Comparison of ENCODE assay signal across 11 cellular contexts in genomic region chr2:47898089-47898731, GRCh38. TPM values are rescaled to one million over a fixed set of nuclear protein-coding genes. Genes with fewer than 3 reads are reported as not detected.
DNase-seq lines count a peak whose midpoint lies in the region; ATAC-seq, FAIRE-seq and TF ChIP-seq lines count a peak whose summit lies in the region.
"Had no signal": no experiment of that assay in that cellular context is flagged by ENCODE, and none has a peak within 500 bp of the region (broad histone marks: within the 10 kb centered on the region; RNA-seq: fewer than 3 reads in every experiment).

No MANE protein-coding gene starts in this region.

- H3K79me2 ChIP-seq in OCI-LY7 (ENCODE audit: insufficient read depth, low read depth, low read length) = peaks cover 100% of the 10 kb centered on the region

- H2AFZ ChIP-seq in OCI-LY7 (ENCODE audit: low read length) = no peak overlapping the region

- CTCF ChIA-PET in OCI-LY7 (lab: Charles Lee; ENCODE audit: unreplicated experiment) = interaction anchor here (0.5 kb wide), 1 partner anchor 513 kb away, joined by 3 read pairs; no protein-coding TSS in a partner anchor

- no peak overlapping the region for H3K4me3 Mint-ChIP-seq in mesothelial cell of epicardium

- peaks cover 61% of the 10 kb centered on the region for H4K20me1 ChIP-seq in OCI-LY7 (ENCODE audit: insufficient read depth, low read length)

- H3K27ac ChIP-seq in OCI-LY7 (ENCODE audit: low read depth, low read length, poor library complexity, severe bottlenecking) (peak overlapping the region; percentile 72), kidney (ENCODE audit: low read depth in 2 of 2, low read length in 2 of 2) (no peak overlapping the region)

- H3K9me3 Mint-ChIP-seq in mesothelial cell of epicardium = no peaks in the 10 kb centered on the region

- DNase-seq in OCI-LY7 (ENCODE audit: low spot score) (no peak), mesothelial cell of epicardium (ENCODE audit: low spot score in 2 of 2, unreplicated experiment in 2 of 2) (no peak), NCI-H2107 treated with DMSO at 0.1 percent for 48 hours (lab: John Stamatoyannopoulos, UW; ENCODE audit: unreplicated experiment) (no peak), kidney (no peak), ecto neural progenitor cell (ENCODE audit: low spot score) (no peak)
- DNase-seq: NCI-H345; stimulated activated CD4-positive, alpha-beta T cell treated with anti-CD3 and anti-CD28 coated beads, Interleukin-2, amount 100 ng/mL, for 48 hours had no signal

- no peaks in the 10 kb centered on the region for H3K9me2 ChIP-seq in OCI-LY7 (ENCODE audit: insufficient read depth, low read length)

- no peaks in the 10 kb centered on the region for H3K27me3 Mint-ChIP-seq in mesothelial cell of epicardium (ENCODE audit: low read depth)

- H3K9me3 ChIP-seq in OCI-LY7 (ENCODE audit: low read length) (no peaks in the 10 kb centered on the region), kidney (ENCODE audit: control insufficient read depth in 1 of 2, low read length in 2 of 2) (no peaks in the 10 kb centered on the region)

- ATAC-seq in GM18502 (IDR thresholded peaks at IDR 0.05; ENCODE audit: poor library complexity, unreplicated experiment) (peak; percentile 61), GM21825 (IDR thresholded peaks at IDR 0.05; ENCODE audit: unreplicated experiment) (peak; percentile 51), GM18519 (IDR thresholded peaks at IDR 0.05; ENCODE audit: low FRiP score, unreplicated experiment) (no peak)
- ATAC-seq: left lobe of liver had no signal

- H3K4me1 Mint-ChIP-seq in mesothelial cell of epicardium = peaks cover 54% of the 10 kb centered on the region

- H3K9ac ChIP-seq in kidney (ENCODE audit: low read length in 2 of 2) = no peak overlapping the region

- intact Hi-C loops in OCI-LY7 (cut with micrococcal nuclease; ENCODE audit: unreplicated experiment) = no loop called here
- intact Hi-C loops in kidney (cut with DNase I) = no loop called here

- peaks cover 6% of the 10 kb centered on the region for H3K36me3 ChIP-seq in OCI-LY7 (ENCODE audit: insufficient read depth, low read length)
- no peaks in the 10 kb centered on the region for H3K36me3 ChIP-seq in kidney (ENCODE audit: control insufficient read depth in 1 of 2, insufficient read depth in 2 of 2, low read length in 2 of 2)

- no peak for TF ChIP-seq CTCF in OCI-LY7 (conservative IDR thresholded peaks at IDR 0.05; ENCODE audit: low read length)
- TF ChIP-seq CTCF in mesothelial cell of epicardium (IDR thresholded peaks at IDR 0.05; ENCODE audit: unreplicated experiment) = no peak
- TF ChIP-seq CTCF in kidney (IDR thresholded peaks at IDR 0.05; ENCODE audit: borderline replicate concordance, extremely low read depth, insufficient read depth) = no peak

- H3K4me2 ChIP-seq in OCI-LY7 (ENCODE audit: low read length) = peak overlapping the region; percentile 73

- H3K4me1 ChIP-seq in OCI-LY7 (ENCODE audit: insufficient read depth, low read length, poor library complexity, severe bottlenecking) = peaks cover 83% of the 10 kb centered on the region
- H3K4me1 ChIP-seq in kidney (ENCODE audit: control insufficient read depth in 1 of 2, insufficient read depth in 1 of 2, low read depth in 1 of 2, low read length in 2 of 2) = peaks cover 10 to 19% of the 10 kb centered on the region in 2 donors

- H3K4me3 ChIP-seq in OCI-LY7 (ENCODE audit: low read depth, low read length, poor library complexity, severe bottlenecking) (peak overlapping the region; percentile 49), kidney (ENCODE audit: low read length in 2 of 2) (no peak overlapping the region)

- no TSS peak for BruUV-seq in OCI-LY7 (replicated peaks; lab: Mats Ljungman, UMichigan)

- H3K36me3 Mint-ChIP-seq in mesothelial cell of epicardium = no peaks in the 10 kb centered on the region

- POLR2A ChIA-PET in OCI-LY7 (lab: Charles Lee) = interaction anchor here (0.6 to 1.7 kb wide), 3 partner anchors 14 to 199 kb away, joined by 3 to 6 read pairs (median 5); no protein-coding TSS in a partner anchor

- H3K27ac Mint-ChIP-seq in mesothelial cell of epicardium = peak overlapping the region; percentile 68

- FAIRE-seq in kidney (lab: Jason Lieb, UNC) = no peak

RNA-seq across cellular contexts. Expression of gene FBXO11, which starts 8.1 kb away (rescaled TPM):
- 24.7 and 31.9 TPM in 2 replicates for total RNA-seq in OCI-LY7 (2014; rRNA removed; shearing (Covaris generic))
- total RNA-seq in OCI-LY7 (2022) (72.4 and 73.2 TPM in 2 replicates), mesothelial cell of epicardium (91.4 to 102 TPM (median 96.6 TPM) in 3 replicates), kidney (68.7 TPM)
- polyA plus RNA-seq in kidney (ENCODE audit: insufficient read depth, low read depth, low replicate concordance) = 21.9 TPM
